Comparison of ENCODE assay signal across 8 cellular contexts in genomic region chr1:153678519-153679336, GRCh38. TPM values are rescaled to one million over a fixed set of nuclear protein-coding genes. Genes with fewer than 3 reads are reported as not detected.
DNase-seq lines count a peak whose midpoint lies in the region; ATAC-seq and FAIRE-seq lines count a peak whose summit lies in the region.

Gene NPR1 (plus strand): TSS chr1:153678688. CDS start chr1:153679109, 421 bp downstream.

- no peak within 1 kb of the TSS for H3K27ac ChIP-seq in trophoblast cell (ENCODE audit: low read depth, low read length)

- H4K91ac ChIP-seq in trophoblast cell (ENCODE audit: low read depth, low read length): no peak within 1 kb of the TSS

- no peaks in the 10 kb centered on the region for H3K79me1 ChIP-seq in trophoblast cell (ENCODE audit: low read length)

- no peak within 1 kb of the TSS for H2AK5ac ChIP-seq in trophoblast cell (ENCODE audit: low read length)

- H3K18ac ChIP-seq in trophoblast cell (ENCODE audit: low read length): no peak within 1 kb of the TSS

- peaks cover 9 to 17% of the 10 kb centered on the region in 2 experiments for H3K4me1 ChIP-seq in trophoblast cell (ENCODE audit: control insufficient read depth in 1 of 2, insufficient read depth in 2 of 2, low read length in 2 of 2)

- no peaks in the 10 kb centered on the region for H3K36me3 ChIP-seq in trophoblast cell (ENCODE audit: control insufficient read depth in 1 of 2, insufficient read depth in 2 of 2, low read length in 2 of 2)

- no peak within 1 kb of the TSS for H3K23ac ChIP-seq in trophoblast cell (ENCODE audit: low read length)

- H3K4ac ChIP-seq in trophoblast cell (ENCODE audit: low read depth, low read length): no peak within 1 kb of the TSS

- peaks cover 28% of the 10 kb centered on the region for H3K27me3 ChIP-seq in trophoblast cell (ENCODE audit: insufficient read depth, low read length)

- H3K9me3 ChIP-seq in trophoblast cell (ENCODE audit: insufficient read depth, low read depth, low read length): peaks cover 3% of the 10 kb centered on the region

- no peak within 1 kb of the TSS for H2BK5ac ChIP-seq in trophoblast cell (ENCODE audit: low read depth, low read length, poor library complexity)

- no peak within 1 kb of the TSS for H4K8ac ChIP-seq in trophoblast cell (ENCODE audit: low read depth, low read length)

- H2BK12ac ChIP-seq in trophoblast cell (ENCODE audit: low read length): no peak within 1 kb of the TSS

- no peak within 1 kb of the TSS for H3K14ac ChIP-seq in trophoblast cell (ENCODE audit: low read length)

- FAIRE-seq in HTR-8/SVneo (lab: Jason Lieb, UNC): no peak

- H3K9ac ChIP-seq in trophoblast cell (ENCODE audit: low read length): no peak within 1 kb of the TSS

- H3K4me3 ChIP-seq in trophoblast cell (ENCODE audit: low read depth, low read length): peak within 1 kb of the TSS; percentile 33

- no CpG with 5 or more reads among the region's 78 CpGs for WGBS in trophoblast cell (ENCODE audit: extremely low coverage, insufficient coverage, insufficient read length)

- H3K79me2 ChIP-seq in trophoblast cell (ENCODE audit: control insufficient read depth, insufficient read depth, low read length, poor library complexity): no peaks in the 10 kb centered on the region

- intact Hi-C loops in Right ventricle myocardium inferior (cut with DNase I): loop anchor here (1.0 to 10.0 kb wide), 3 partner anchors 71 to 324 kb away; partner anchors contain the start of gene S100A9

- H2BK120ac ChIP-seq in trophoblast cell (ENCODE audit: insufficient read depth, low read length, poor library complexity): no peak within 1 kb of the TSS

- no peak within 1 kb of the TSS for H4K12ac ChIP-seq in trophoblast cell (ENCODE audit: low read depth, low read length)

- DNase-seq in Daoy (ENCODE audit: low read depth): peak; percentile 40
- peak; percentile 35 for DNase-seq in M059J (ENCODE audit: low read depth)
- DNase-seq in activated naive CD4-positive, alpha-beta T cell treated with anti-CD3 and anti-CD28 coated beads, Interleukin-2, amount 50 U/mL, for 16 hours: peak; percentile 37
- DNase-seq in Right ventricle myocardium inferior (ENCODE audit: missing footprints): no peak
- DNase-seq in trophoblast cell: no peak
- no peak for DNase-seq in NCI-H2029 (lab: John Stamatoyannopoulos, UW)
- DNase-seq in HT-29 (ENCODE audit: low spot score): no peak
- DNase-seq in HTR-8/SVneo (ENCODE audit: insufficient read length, low spot score): no peak

- ATAC-seq in Right ventricle myocardium inferior: peak; percentile 79

- peak within 1 kb of the TSS; percentile 65 for H3K4me2 ChIP-seq in trophoblast cell (ENCODE audit: low read length)

- H2AFZ ChIP-seq in trophoblast cell (ENCODE audit: insufficient read depth, low read length, poor library complexity): peak within 1 kb of the TSS; percentile 24

RNA-seq across cellular contexts. Expression of gene NPR1, which starts in this region (rescaled TPM):
- total RNA-seq in Daoy (2014; rRNA removed; shearing (Covaris generic)): not detected in 2 replicates
- not detected in 2 replicates for total RNA-seq in M059J (2014; rRNA removed; shearing (Covaris generic))
- total RNA-seq in Right ventricle myocardium inferior: 14.6 TPM
- polyA plus RNA-seq in trophoblast cell (2013): 0.14 and 0.16 TPM in 2 replicates
- total RNA-seq in HT-29 (2014; rRNA removed; shearing (Covaris generic)): not detected in 2 replicates

Comparison
In these comparisons a context has a peak if more than half of its experiments do, and no peak if none do; other contexts are left out.
1. RNA of gene NPR1 (total RNA-seq): 14.6 TPM in Right ventricle myocardium inferior (single experiment); not detected in Daoy, not detected in M059J and not detected in HT-29; every median in the first group is over 10 times any median in the second.
2. Peak in DNase-seq in Daoy; RNA of the gene not detected or under 1 TPM.
3. Peak in DNase-seq in M059J; RNA of the gene not detected or under 1 TPM.